In genomic region chr18:76351961-76352581, GRCh38 we compare ENCODE assay signal across 8 cellular contexts.
A peak's percentile ranks its signal among the peaks of the same experiment; 100 is the strongest.
DNase-seq lines count a peak whose midpoint lies in the region; ATAC-seq and TF ChIP-seq lines count a peak whose summit lies in the region.

No MANE protein-coding gene starts in this region.

- no peaks in the 10 kb centered on the region for H3K79me2 ChIP-seq in mammary epithelial cell (ENCODE audit: insufficient read depth, low read length)

- CTCF ChIA-PET in mammary epithelial cell (lab: Charles Lee; ENCODE audit: low non-redundant PET): no interaction called here
- CTCF ChIA-PET in activated CD4-positive, alpha-beta memory T cell treated with anti-CD3 and anti-CD28 coated beads for 36 hours (lab: Charles Lee): no interaction called here

- 51% methylated on average over 18 of the region's 24 CpGs for WGBS in mammary epithelial cell (ENCODE audit: low coverage, missing lambda C conversion rate)
- 82 to 86% methylated on average over 23 to 24 of the region's 24 CpGs for WGBS in mesodermal cell (ENCODE audit: insufficient coverage in 2 of 2), 2 experiments

- ATAC-seq in GM21529 (IDR thresholded peaks at IDR 0.05; ENCODE audit: unreplicated experiment): no peak

- no peaks in the 10 kb centered on the region for H3K27me3 ChIP-seq in mammary epithelial cell (ENCODE audit: insufficient read depth, low read length)

- peak overlapping the region; percentile 71 for H3K4me2 ChIP-seq in mammary epithelial cell (ENCODE audit: insufficient read depth, low read depth, low read length)

- H3K4me3 ChIP-seq in mammary epithelial cell (replicated peaks in 1 of 3; ENCODE audit: insufficient read depth in 1 of 3, low read depth in 2 of 3, low read length in 3 of 3) (peak overlapping the region in 2 of 3 experiments; percentile 1 to 17), mesodermal cell (ENCODE audit: extremely low read depth, insufficient read depth, low read length, poor library complexity, severe bottlenecking) (no peak overlapping the region)

- no peak overlapping the region for H3K4me3 Mint-ChIP-seq in activated CD4-positive, alpha-beta memory T cell treated with anti-CD3 and anti-CD28 coated beads for 36 hours

- H3K9me3 Mint-ChIP-seq in activated CD4-positive, alpha-beta memory T cell treated with anti-CD3 and anti-CD28 coated beads for 36 hours: peaks cover 3% of the 10 kb centered on the region

- peak overlapping the region; percentile 40 for H3K9ac ChIP-seq in mammary epithelial cell (ENCODE audit: insufficient read depth, low read length)

- H3K4me1 Mint-ChIP-seq in activated CD4-positive, alpha-beta memory T cell treated with anti-CD3 and anti-CD28 coated beads for 36 hours (ENCODE audit: low read depth): peaks cover 6% of the 10 kb centered on the region

- dilution Hi-C loops in mammary epithelial cell (cut with HindIII; ENCODE audit: low sequenced_read_pairs): no loop called here

- no TSS peak for BruUV-seq in mammary epithelial cell (replicated peaks; lab: Mats Ljungman, UMichigan)

- H3K27me3 Mint-ChIP-seq in activated CD4-positive, alpha-beta memory T cell treated with anti-CD3 and anti-CD28 coated beads for 36 hours: peaks cover 3% of the 10 kb centered on the region

- H4K20me1 ChIP-seq in mammary epithelial cell (ENCODE audit: insufficient read depth, low read length): no peaks in the 10 kb centered on the region

- intact Hi-C loops in mammary epithelial cell (cut with micrococcal nuclease): loop anchor here (5.0 kb wide), 1 partner anchor 355 kb away; no protein-coding TSS in a partner anchor
- intact Hi-C loops in activated CD4-positive, alpha-beta memory T cell treated with anti-CD3 and anti-CD28 coated beads for 36 hours (cut with micrococcal nuclease): no loop called here

- POLR2A ChIA-PET in activated CD4-positive, alpha-beta memory T cell treated with anti-CD3 and anti-CD28 coated beads for 36 hours (lab: Charles Lee): no interaction called here

- H3K4me1 ChIP-seq in mammary epithelial cell (ENCODE audit: insufficient read depth, low read length) (peaks cover 21% of the 10 kb centered on the region), mesodermal cell (ENCODE audit: control insufficient read depth, insufficient read depth, low read length, poor library complexity, severe bottlenecking) (peaks cover 5% of the 10 kb centered on the region)

- H3K9me3 ChIP-seq in mammary epithelial cell (replicated peaks; ENCODE audit: insufficient read depth, low read length) (no peaks in the 10 kb centered on the region), mesodermal cell (ENCODE audit: control insufficient read depth, low read length) (peaks cover 4% of the 10 kb centered on the region)

- DNase-seq in COR-L47 (lab: John Stamatoyannopoulos, UW) (peak; percentile 92), NCI-H2029 treated with DMSO at 0.1 percent for 48 hours (lab: John Stamatoyannopoulos, UW) (peak; percentile 36), mammary epithelial cell (peak; percentile 54), activated gamma-delta T cell treated with Interleukin-2 at 50 U/mL for 16 hours (no peak), GOT3 (lab: John Stamatoyannopoulos, UW) (no peak)
- no peak for DNase-seq in activated CD4-positive, alpha-beta memory T cell treated with anti-CD3 and anti-CD28 coated beads for 36 hours

- H3K36me3 ChIP-seq in mammary epithelial cell (ENCODE audit: insufficient read depth, low read length) (no peaks in the 10 kb centered on the region), mesodermal cell (ENCODE audit: control insufficient read depth, insufficient read depth, low read length) (peaks cover 24% of the 10 kb centered on the region)

- in situ Hi-C loops in mammary epithelial cell (cut with MboI; ENCODE audit: low sequenced_read_pairs in 2 of 2): no loop called here

- H3K27ac Mint-ChIP-seq in activated CD4-positive, alpha-beta memory T cell treated with anti-CD3 and anti-CD28 coated beads for 36 hours: no peak overlapping the region

- H3K36me3 Mint-ChIP-seq in activated CD4-positive, alpha-beta memory T cell treated with anti-CD3 and anti-CD28 coated beads for 36 hours: no peaks in the 10 kb centered on the region

- H3K27ac ChIP-seq in mammary epithelial cell (ENCODE audit: insufficient read depth, low read depth, low read length) (peak overlapping the region; percentile 30), mesodermal cell (ENCODE audit: low read depth, low read length, severe bottlenecking) (peak overlapping the region; percentile 29)

- peak overlapping the region; percentile 47 for H2AFZ ChIP-seq in mammary epithelial cell (ENCODE audit: low read depth, low read length)

- no peak for TF ChIP-seq CTCF in mammary epithelial cell (conservative IDR thresholded peaks at IDR 0.05 in 1 of 2, IDR thresholded peaks at IDR 0.05 in 1 of 2; ENCODE audit: extremely low read depth in 1 of 2, insufficient read depth in 1 of 2, low read depth in 1 of 2, low read length in 2 of 2)

Comparison
In these comparisons a context has a peak if more than half of its experiments do, and no peak if none do; other contexts are left out.
1. DNase-seq: peak in COR-L47 (single experiment), NCI-H2029 treated with DMSO at 0.1 percent for 48 hours (single experiment) and mammary epithelial cell (single experiment); none in activated gamma-delta T cell treated with Interleukin-2 at 50 U/mL for 16 hours (single experiment), activated CD4-positive, alpha-beta memory T cell treated with anti-CD3 and anti-CD28 coated beads for 36 hours (single experiment) and GOT3 (single experiment).